ENCODE assay signal across 23 cellular contexts in the genomic region with DNA sequence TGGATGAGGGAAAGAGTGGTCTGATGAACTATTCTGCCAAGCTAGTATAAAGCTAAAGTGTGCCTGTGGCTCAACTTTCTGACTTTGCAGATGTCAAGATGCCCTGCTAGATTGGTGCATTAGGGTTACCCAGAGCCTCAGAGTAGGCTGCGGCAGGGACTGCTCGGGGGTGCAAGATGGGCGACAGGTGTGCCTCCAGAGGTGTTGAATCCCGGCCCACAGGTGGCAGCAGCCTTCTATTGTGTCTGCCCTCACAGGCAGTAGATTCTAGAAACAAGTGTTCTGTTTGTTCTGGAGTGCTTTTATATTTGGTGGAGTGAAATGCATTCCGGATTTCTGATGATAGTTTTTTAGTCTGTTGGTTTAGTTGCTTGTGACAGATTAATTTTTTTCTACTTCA.
DNase-seq lines count a peak whose midpoint lies in the region; ATAC-seq and TF ChIP-seq lines count a peak whose summit lies in the region.
"Had no signal": no experiment of that assay in that cellular context is flagged by ENCODE, and none has a peak within 500 bp of the region (broad histone marks: within the 10 kb centered on the region; RNA-seq: fewer than 3 reads in every experiment).

No MANE protein-coding gene starts in this region.

- 72 to 75% methylated on average over 5 of the region's 5 CpGs for WGBS in esophagus squamous epithelium, 2 donors

- TF ChIP-seq POLR2A in esophagus squamous epithelium (IDR thresholded peaks at IDR 0.05), result no peak

- H3K36me3 Mint-ChIP-seq in activated T-cell treated with anti-CD3 and anti-CD28 coated beads, Interleukin-2, amount 50 U/mL, for 24 hours (ENCODE audit: low read depth), result peaks cover 84% of the 10 kb centered on the region
- peaks cover 18% of the 10 kb centered on the region for H3K36me3 Mint-ChIP-seq in T-helper 17 cell (ENCODE audit: low read depth)

- no peak for DNase-seq in activated T-cell treated with anti-CD3 and anti-CD28 coated beads, Interleukin-2, amount 50 U/mL, for 24 hours
- DNase-seq in activated T-cell treated with anti-CD3 and anti-CD28 coated beads for 4 hours (no peak), LNCaP clone FGC (ENCODE audit: low read depth) (no peak), epithelial cell of esophagus (ENCODE audit: low read depth) (no peak), T-helper 17 cell (no peak), DMS114 treated with DMSO at 0.1 percent for 48 hours (lab: John Stamatoyannopoulos, UW; ENCODE audit: unreplicated experiment) (no peak), esophagus squamous epithelium (lab: John Stamatoyannopoulos, UW) (no peak), medulla oblongata (ENCODE audit: extremely low spot score) (no peak)
- DNase-seq: activated CD8-positive, alpha-beta memory T cell treated with anti-CD3 and anti-CD28 coated beads, Interleukin-2, amount 50 U/mL, for 48 hours; activated gamma-delta T cell; C1 segment of cervical spinal cord; DMS79; foreskin melanocyte; islet precursor cell; NCI-H2107; NCI-H526 treated with DMSO at 0.1 percent for 48 hours; OCI-M1; SJCRH30; spleen; stimulated activated CD8-positive, alpha-beta memory T cell treated with anti-CD3 and anti-CD28 coated beads, Interleukin-4, amount 100 ng/mL, for 48 hours had no signal

- no peaks in the 10 kb centered on the region for H3K9me3 ChIP-seq in T-helper 17 cell (ENCODE audit: control insufficient read depth, low read length, poor library complexity, severe bottlenecking)
- H3K9me3 ChIP-seq in esophagus squamous epithelium, result no peaks in the 10 kb centered on the region
- H3K9me3 ChIP-seq: SJCRH30, spleen had no signal

- H3K27me3 Mint-ChIP-seq in activated T-cell treated with anti-CD3 and anti-CD28 coated beads, Interleukin-2, amount 50 U/mL, for 24 hours, result no peaks in the 10 kb centered on the region
- no peaks in the 10 kb centered on the region for H3K27me3 Mint-ChIP-seq in T-helper 17 cell

- no peaks in the 10 kb centered on the region for H3K27me3 ChIP-seq in esophagus squamous epithelium
- H3K27me3 ChIP-seq: cardiac muscle cell, hepatocyte, SJCRH30, spleen had no signal

- H3K4me1 ChIP-seq in esophagus squamous epithelium, result peaks cover 0 to 13% (median 0%) of the 10 kb centered on the region in 3 donors
- H3K4me1 ChIP-seq: SJCRH30, spleen had no signal

- H3K4me3 ChIP-seq in LNCaP clone FGC (ENCODE audit: low read depth, low read length) (no peak overlapping the region), epithelial cell of esophagus (ENCODE audit: low read length) (no peak overlapping the region), esophagus squamous epithelium (no peak overlapping the region)
- H3K4me3 ChIP-seq: cardiac muscle cell, hepatocyte, SJCRH30, spleen had no signal

- no peak overlapping the region for H3K4me3 Mint-ChIP-seq in activated T-cell treated with anti-CD3 and anti-CD28 coated beads, Interleukin-2, amount 50 U/mL, for 24 hours
- H3K4me3 Mint-ChIP-seq in T-helper 17 cell, result no peak overlapping the region

- no peak overlapping the region for H3K27ac ChIP-seq in esophagus squamous epithelium
- H3K27ac ChIP-seq: cardiac muscle cell, epithelial cell of prostate, hepatocyte, SJCRH30, spleen had no signal

- H3K27ac Mint-ChIP-seq in activated T-cell treated with anti-CD3 and anti-CD28 coated beads, Interleukin-2, amount 50 U/mL, for 24 hours, result peak overlapping the region; percentile 33
- no peak overlapping the region for H3K27ac Mint-ChIP-seq in T-helper 17 cell

- H3K4me1 Mint-ChIP-seq in activated T-cell treated with anti-CD3 and anti-CD28 coated beads, Interleukin-2, amount 50 U/mL, for 24 hours (ENCODE audit: low read depth), result peaks cover 11% of the 10 kb centered on the region
- peaks cover 7% of the 10 kb centered on the region for H3K4me1 Mint-ChIP-seq in T-helper 17 cell

- intact Hi-C loops in esophagus squamous epithelium (cut with DNase I), result no loop called here

- no peak for ATAC-seq in T-helper 17 cell

- peaks cover 8 to 83% (median 17%) of the 10 kb centered on the region in 3 donors for H3K36me3 ChIP-seq in esophagus squamous epithelium

- peak; percentile 30 for TF ChIP-seq CTCF in LNCaP clone FGC (IDR thresholded peaks at IDR 0.05; ENCODE audit: control insufficient read depth, extremely low read depth, insufficient read depth)
- peak; percentile 21 for TF ChIP-seq CTCF in epithelial cell of esophagus (IDR thresholded peaks at IDR 0.05; ENCODE audit: insufficient read depth, low read depth, low read length, missing control alignments)
- TF ChIP-seq CTCF in esophagus squamous epithelium (IDR thresholded peaks at IDR 0.05), result no peak

- H3K9me3 Mint-ChIP-seq in activated T-cell treated with anti-CD3 and anti-CD28 coated beads, Interleukin-2, amount 50 U/mL, for 24 hours, result no peaks in the 10 kb centered on the region

Comparison
In these comparisons a context has a peak if more than half of its experiments do, and no peak if none do; other contexts are left out.
1. CTCF ChIP-seq: peak in LNCaP clone FGC (single experiment) and epithelial cell of esophagus (single experiment); none in esophagus squamous epithelium (0 of 6).